19 cellular contexts compared by ENCODE assay signal in genomic region chr22:36551096-36551495, GRCh38. TPM values are rescaled to one million over a fixed set of nuclear protein-coding genes. Genes with fewer than 3 reads are reported as not detected.
DNase-seq lines count a peak whose midpoint lies in the region; ATAC-seq, FAIRE-seq and TF ChIP-seq lines count a peak whose summit lies in the region.
"Had no signal": no experiment of that assay in that cellular context is flagged by ENCODE, and none has a peak within 500 bp of the region (broad histone marks: within the 10 kb centered on the region; RNA-seq: fewer than 3 reads in every experiment).

No MANE protein-coding gene starts in this region.

- peak overlapping the region; percentile 19 for H3K27ac Mint-ChIP-seq in activated B cell treated with CpG ODN at 0.5 μM for 24 hours
- H3K27ac Mint-ChIP-seq: GM23338, HFFc6 had no signal

- in situ Hi-C loops in brain microvascular endothelial cell (cut with HindIII; ENCODE audit: low pct_ligation_motif_present, low sequenced_read_pairs): no loop called here

- no peaks in the 10 kb centered on the region for H3K9me3 Mint-ChIP-seq in activated B cell treated with CpG ODN at 0.5 μM for 24 hours
- H3K9me3 Mint-ChIP-seq: CD4-positive, alpha-beta memory T cell; GM23338; HFFc6 had no signal

- no peak overlapping the region for H3K18ac ChIP-seq in mesenchymal stem cell (ENCODE audit: low read depth in 1 of 2, low read length in 2 of 2)

- H3K27me3 Mint-ChIP-seq in activated B cell treated with CpG ODN at 0.5 μM for 24 hours: no peaks in the 10 kb centered on the region

- H3K27ac ChIP-seq in BLaER1 (no peak overlapping the region), mesenchymal stem cell (ENCODE audit: low read length, poor library complexity, severe bottlenecking) (no peak overlapping the region), brain microvascular endothelial cell (no peak overlapping the region)

- no peaks in the 10 kb centered on the region for H3K36me3 Mint-ChIP-seq in activated B cell treated with CpG ODN at 0.5 μM for 24 hours (ENCODE audit: low read depth)
- H3K36me3 Mint-ChIP-seq: CD14-positive monocyte; CD4-positive, alpha-beta memory T cell had no signal

- H3K4me1 ChIP-seq in BLaER1 (peaks cover 61% of the 10 kb centered on the region), mesenchymal stem cell (ENCODE audit: control insufficient read depth, insufficient read depth, low read depth, low read length) (peaks cover 12% of the 10 kb centered on the region)

- CTCF ChIA-PET in activated B cell treated with CpG ODN at 0.5 μM for 24 hours (lab: Charles Lee): interaction anchor here (1.1 to 1.9 kb wide), 2 partner anchors 306 to 426 kb away, joined by 3 to 7 read pairs; no protein-coding TSS in a partner anchor

- peak overlapping the region; percentile 4 for H2BK15ac ChIP-seq in mesenchymal stem cell (ENCODE audit: low read depth, poor library complexity, severe bottlenecking)

- H3K36me3 ChIP-seq in BLaER1 (no peaks in the 10 kb centered on the region), mesenchymal stem cell (ENCODE audit: control insufficient read depth in 1 of 2, insufficient read depth in 2 of 2, low read depth in 1 of 2, low read length in 2 of 2) (no peaks in the 10 kb centered on the region), brain microvascular endothelial cell (replicated peaks) (no peaks in the 10 kb centered on the region)
- H3K36me3 ChIP-seq: BE2C had no signal

- no peak for DNase-seq in activated B cell treated with CpG ODN at 0.5 μM for 24 hours
- no peak for DNase-seq in mesenchymal stem cell
- DNase-seq in urothelium cell line (ENCODE audit: low spot score): no peak
- DNase-seq in sciatic nerve (ENCODE audit: low spot score): no peak
- no peak for DNase-seq in epidermal melanocyte (ENCODE audit: insufficient read length, low spot score)
- no peak for DNase-seq in brain microvascular endothelial cell
- DNase-seq: 8988T; BE2C; CD4-positive, alpha-beta memory T cell; DMS153; DMS79; GF-D8; HCEC 1CT; HFFc6 had no signal

- no peak overlapping the region for H2BK5ac ChIP-seq in mesenchymal stem cell (ENCODE audit: low read depth, low read length, poor library complexity, severe bottlenecking)

- H3K14ac ChIP-seq in mesenchymal stem cell (ENCODE audit: low read length in 2 of 2): no peak overlapping the region

- no peak overlapping the region for H2AFZ ChIP-seq in mesenchymal stem cell (ENCODE audit: low read depth, low read length)
- H2AFZ ChIP-seq: GM23338 had no signal

- H2BK120ac ChIP-seq in mesenchymal stem cell (ENCODE audit: low read depth, low read length): no peak overlapping the region

- FAIRE-seq in urothelium cell line (lab: Jason Lieb, UNC): peak; percentile 63
- FAIRE-seq: H54, HepG2 had no signal

- no peak overlapping the region for H4K8ac ChIP-seq in mesenchymal stem cell (ENCODE audit: low read length)

- intact Hi-C loops in activated B cell treated with CpG ODN at 0.5 μM for 24 hours (cut with micrococcal nuclease): no loop called here
- intact Hi-C loops in sciatic nerve (cut with DNase I): no loop called here

- no peak overlapping the region for H3K23ac ChIP-seq in mesenchymal stem cell (ENCODE audit: low read length in 2 of 2)

- H3K9me3 ChIP-seq in BLaER1 (no peaks in the 10 kb centered on the region), mesenchymal stem cell (ENCODE audit: control insufficient read depth, low read length) (no peaks in the 10 kb centered on the region)
- H3K9me3 ChIP-seq: BE2C had no signal

- TF ChIP-seq CTCF in activated B cell treated with CpG ODN at 0.5 μM for 24 hours (IDR thresholded peaks at IDR 0.05): no peak
- no peak for TF ChIP-seq CTCF in brain microvascular endothelial cell (IDR thresholded peaks at IDR 0.05; ENCODE audit: low read depth, low read length, missing control alignments)

- H3K27me3 ChIP-seq in BLaER1 (no peaks in the 10 kb centered on the region), mesenchymal stem cell (ENCODE audit: control insufficient read depth in 1 of 2, insufficient read depth in 1 of 2, low read length in 2 of 2) (peaks cover 21 to 50% of the 10 kb centered on the region in 2 experiments), brain microvascular endothelial cell (replicated peaks) (peaks cover 12% of the 10 kb centered on the region)
- H3K27me3 ChIP-seq: BE2C had no signal

- H4K91ac ChIP-seq in mesenchymal stem cell (ENCODE audit: low read length): no peak overlapping the region

- no peak overlapping the region for H3K4me3 Mint-ChIP-seq in activated B cell treated with CpG ODN at 0.5 μM for 24 hours
- H3K4me3 Mint-ChIP-seq: CD4-positive, alpha-beta memory T cell; GM23338; HFFc6 had no signal

- peaks cover 55% of the 10 kb centered on the region for H3K4me1 Mint-ChIP-seq in activated B cell treated with CpG ODN at 0.5 μM for 24 hours

- H4K20me1 ChIP-seq in BLaER1: no peaks in the 10 kb centered on the region

- H3K4me3 ChIP-seq in BLaER1 (no peak overlapping the region), mesenchymal stem cell (ENCODE audit: insufficient read depth in 1 of 2, low read depth in 1 of 2, low read length in 2 of 2) (no peak overlapping the region), brain microvascular endothelial cell (ENCODE audit: low read depth, low read length) (no peak overlapping the region)
- H3K4me3 ChIP-seq: GM23338 had no signal

- no peaks in the 10 kb centered on the region for H3K79me1 ChIP-seq in mesenchymal stem cell (replicated peaks; ENCODE audit: low read length, poor library complexity, severe bottlenecking)

- H3K4ac ChIP-seq in mesenchymal stem cell (ENCODE audit: low read depth in 1 of 2, low read length in 2 of 2): no peak overlapping the region

- H3K4me2 ChIP-seq in BLaER1 (peak overlapping the region; percentile 62), mesenchymal stem cell (ENCODE audit: low read length, poor library complexity, severe bottlenecking) (no peak overlapping the region)
- H3K4me2 ChIP-seq: GM23338 had no signal

- no peak for ATAC-seq in activated B cell treated with CpG ODN at 0.5 μM for 24 hours (ENCODE audit: low read depth)
- no peak for ATAC-seq in sciatic nerve
- ATAC-seq: GM23338, HepG2 had no signal

- no peak overlapping the region for H3K9ac ChIP-seq in BLaER1
- no peak overlapping the region for H3K9ac ChIP-seq in mesenchymal stem cell (ENCODE audit: low read length)

- H2AK5ac ChIP-seq in mesenchymal stem cell (ENCODE audit: low read length, severe bottlenecking): no peak overlapping the region

- 89% methylated on average over 4 of the region's 4 CpGs for WGBS in mesenchymal stem cell

- POLR2A ChIA-PET in activated B cell treated with CpG ODN at 0.5 μM for 24 hours (lab: Charles Lee): interaction anchor here (1.6 to 3.1 kb wide), 3 partner anchors 22 to 302 kb away, joined by 4 to 21 read pairs (median 7); partner anchors contain the start of genes EIF3D and IFT27

- H2BK12ac ChIP-seq in mesenchymal stem cell (ENCODE audit: low read length in 2 of 2): no peak overlapping the region

RNA-seq across cellular contexts. Expression of gene EIF3D, which starts 22.1 kb away (rescaled TPM):
- total RNA-seq in activated B cell treated with CpG ODN at 0.5 μM for 24 hours: 285 and 301 TPM in 2 replicates
- polyA plus RNA-seq in mesenchymal stem cell (2013, experiment 1 of 2): 145 TPM
- polyA plus RNA-seq in mesenchymal stem cell (2013, experiment 2 of 2): 145 TPM
- 132 TPM for total RNA-seq in sciatic nerve

RNA-seq across cellular contexts. Expression of gene FOXRED2, which starts 44.3 kb away (rescaled TPM):
- total RNA-seq in activated B cell treated with CpG ODN at 0.5 μM for 24 hours: 3.9 and 6.5 TPM in 2 replicates
- polyA plus RNA-seq in mesenchymal stem cell (2013, experiment 1 of 2): 12.9 TPM
- 12.8 TPM for polyA plus RNA-seq in mesenchymal stem cell (2013, experiment 2 of 2)
- 13.7 TPM for total RNA-seq in sciatic nerve
